8 cellular contexts compared by ENCODE assay signal in the genomic region with DNA sequence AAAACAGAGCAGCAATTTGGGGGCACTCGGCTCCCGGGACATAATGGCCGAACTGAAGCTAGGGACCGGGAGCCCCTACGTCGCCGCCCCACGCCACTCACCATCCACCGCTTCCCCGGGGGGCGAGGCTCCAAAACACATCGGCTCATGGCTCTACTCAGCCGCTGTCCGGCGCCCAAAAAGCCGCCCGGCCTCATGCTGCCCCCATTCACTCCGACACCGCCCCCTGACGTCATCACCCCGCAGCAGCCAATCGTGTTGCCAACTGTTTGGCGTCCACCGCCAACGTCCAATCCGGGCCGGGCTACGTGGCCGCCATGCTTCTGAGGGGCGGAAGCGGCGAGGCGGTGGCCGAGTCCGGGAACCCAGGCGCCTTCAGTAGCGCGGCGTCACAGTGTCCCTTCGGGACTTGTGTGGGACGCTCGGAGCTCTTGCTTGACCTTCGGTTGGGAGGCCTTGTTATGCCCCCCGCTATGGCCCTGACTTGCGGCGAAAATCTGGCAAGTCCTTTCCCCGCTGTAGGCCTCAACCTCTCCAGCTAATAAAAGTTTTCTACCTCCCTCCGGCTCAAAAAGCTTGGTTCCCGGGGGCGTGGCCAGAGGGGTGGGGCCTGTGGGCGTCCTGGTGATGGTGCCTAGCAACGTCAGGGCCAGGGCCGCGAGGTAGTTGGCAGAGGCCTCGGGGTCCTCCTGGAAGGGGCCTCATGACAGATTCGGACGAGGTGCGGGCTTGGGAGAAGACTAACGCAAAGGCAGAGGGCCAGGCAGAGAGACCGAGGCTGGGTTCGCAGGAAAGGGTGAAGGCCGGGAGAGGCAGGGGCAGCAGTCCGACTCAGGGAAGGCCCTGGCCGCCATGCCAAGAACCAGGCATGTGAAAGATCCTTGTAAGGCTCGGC. TPM values are rescaled to one million over a fixed set of nuclear protein-coding genes. Genes with fewer than 3 reads are reported as not detected.
DNase-seq lines count a peak whose midpoint lies in the region; ATAC-seq and TF ChIP-seq lines count a peak whose summit lies in the region.

PTRH1 (minus strand) TSS at position 221 of the 895 bp plus-strand sequence; CDS start at position 197, 24 bp downstream.
TTC16 (plus strand) TSS at position 637 of the 895 bp plus-strand sequence; CDS start at position 704, 67 bp downstream.

- H3K4me3 ChIP-seq in left lung, result peak within 1 kb of the TSS; percentile 81 to 85

- no peak for TF ChIP-seq CTCF in C4-2B (conservative IDR thresholded peaks at IDR 0.05)
- TF ChIP-seq CTCF in left lung (IDR thresholded peaks at IDR 0.05), result no peak

- peaks cover 4 to 17% of the 10 kb centered on the region in 2 donors for H3K4me1 ChIP-seq in left lung

- peak within 1 kb of the TSS; percentile 98 for H3K4me3 Mint-ChIP-seq in dendritic cell treated with granulocyte-macrophage colony-stimulating factor and Interleukin-4, amounts not matched to agents 40 ng/mL and 50 ng/mL, for 4 days

- intact Hi-C loops in dendritic cell treated with granulocyte-macrophage colony-stimulating factor and Interleukin-4, amounts not matched to agents 40 ng/mL and 50 ng/mL, for 4 days (cut with micrococcal nuclease), result loop anchor here (1.0 kb wide), 2 partner anchors 16 to 19 kb away; no protein-coding TSS in a partner anchor
- intact Hi-C loops in left lung (cut with DNase I), result no loop called here

- H3K36me3 Mint-ChIP-seq in dendritic cell treated with granulocyte-macrophage colony-stimulating factor and Interleukin-4, amounts not matched to agents 40 ng/mL and 50 ng/mL, for 4 days (ENCODE audit: low read depth), result peaks cover 21% of the 10 kb centered on the region

- peaks cover 42% of the 10 kb centered on the region for H3K4me1 Mint-ChIP-seq in dendritic cell treated with granulocyte-macrophage colony-stimulating factor and Interleukin-4, amounts not matched to agents 40 ng/mL and 50 ng/mL, for 4 days (ENCODE audit: low read depth)

- H3K36me3 ChIP-seq in left lung, result no peaks in the 10 kb centered on the region

- peak within 1 kb of the TSS; percentile 90 for H3K27ac Mint-ChIP-seq in dendritic cell treated with granulocyte-macrophage colony-stimulating factor and Interleukin-4, amounts not matched to agents 40 ng/mL and 50 ng/mL, for 4 days

- peak within 1 kb of the TSS; percentile 68 for H3K27ac ChIP-seq in C4-2B
- peak within 1 kb of the TSS; percentile 71 to 90 for H3K27ac ChIP-seq in left lung

- H3K9me3 ChIP-seq in left lung, result no peaks in the 10 kb centered on the region

- peaks cover 13% of the 10 kb centered on the region for H3K27me3 Mint-ChIP-seq in dendritic cell treated with granulocyte-macrophage colony-stimulating factor and Interleukin-4, amounts not matched to agents 40 ng/mL and 50 ng/mL, for 4 days

- DNase-seq in NCI-H748 (lab: John Stamatoyannopoulos, UW; ENCODE audit: unreplicated experiment) (peak; percentile 96), left lung (peak; percentile 97 to 98)
- peak; percentile 94 to 96 for DNase-seq in activated CD4-positive, alpha-beta T cell treated with anti-CD3 and anti-CD28 coated beads, Interleukin-2, amount 50 U/mL, for 24 hours (ENCODE audit: low read depth in 1 of 2, low spot score in 1 of 2)
- DNase-seq in stimulated activated CD4-positive, alpha-beta T cell treated with anti-CD3 and anti-CD28 coated beads, Interleukin-2, amount 100 ng/mL, for 4 hours (ENCODE audit: low read depth), result peak; percentile 94

- ATAC-seq in GM19395 (IDR thresholded peaks at IDR 0.05; ENCODE audit: unreplicated experiment) (peak; percentile 94), HG03558 (IDR thresholded peaks at IDR 0.05; ENCODE audit: extremely low read depth, unreplicated experiment) (peak; percentile 71), left lung (peak; percentile 98)

- no peaks in the 10 kb centered on the region for H3K27me3 ChIP-seq in left lung

- H3K9me3 Mint-ChIP-seq in dendritic cell treated with granulocyte-macrophage colony-stimulating factor and Interleukin-4, amounts not matched to agents 40 ng/mL and 50 ng/mL, for 4 days, result no peaks in the 10 kb centered on the region

RNA-seq across cellular contexts. Expression of gene PTRH1, which starts in this region (rescaled TPM):
- 10 to 100 TPM; 17.1 to 20.2 TPM for total RNA-seq in left lung

RNA-seq across cellular contexts. Expression of gene TTC16, which starts in this region (rescaled TPM):
- total RNA-seq in left lung, result 1 to 10 TPM in 1 of 2 donors, under 1 TPM in 1; 0.15 to 1.0 TPM

Comparison
In these comparisons a context has a peak if more than half of its experiments do, and no peak if none do; other contexts are left out.
1. Peak in every context shown above with its lines: DNase-seq, ATAC-seq, H3K4me3 ChIP-seq and H3K27ac ChIP-seq.